ENCODE assay signal across 13 cellular contexts in the genomic region with DNA sequence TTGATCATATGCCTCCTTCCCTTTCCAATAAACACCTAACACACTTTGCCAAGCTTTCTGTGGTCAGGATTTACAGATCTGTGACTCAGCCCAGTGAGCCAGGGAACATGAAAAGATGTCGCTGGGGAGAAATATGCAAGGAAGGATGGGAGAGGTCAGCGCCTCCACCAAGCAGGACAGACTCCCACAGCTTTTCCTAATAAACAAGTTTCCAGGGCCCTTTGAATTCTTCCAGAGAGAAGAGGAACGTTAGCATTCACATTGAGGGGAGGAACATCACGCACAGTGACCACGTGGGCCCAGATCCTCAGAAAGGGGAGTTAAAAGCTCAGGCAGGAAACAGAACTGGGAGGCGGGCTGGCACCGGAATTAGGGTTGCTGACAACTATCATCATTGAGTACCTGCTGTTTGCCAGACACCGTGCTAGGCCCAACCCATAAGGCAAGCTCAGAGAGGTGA. TPM values are rescaled to one million over a fixed set of nuclear protein-coding genes. Genes with fewer than 3 reads are reported as not detected.
DNase-seq lines count a peak whose midpoint lies in the region; ATAC-seq and TF ChIP-seq lines count a peak whose summit lies in the region.
"Had no signal": no experiment of that assay in that cellular context is flagged by ENCODE, and none has a peak within 500 bp of the region (broad histone marks: within the 10 kb centered on the region; RNA-seq: fewer than 3 reads in every experiment).

No MANE protein-coding gene starts in this region.

- H3K36me3 ChIP-seq in adipocyte (ENCODE audit: control insufficient read depth, insufficient read depth, low read length, severe bottlenecking) (no peaks in the 10 kb centered on the region), vagina (no peaks in the 10 kb centered on the region)
- H3K36me3 ChIP-seq: heart left ventricle, right atrium auricular region, upper lobe of left lung had no signal

- no peak overlapping the region for H3K27ac ChIP-seq in foreskin keratinocyte
- H3K27ac ChIP-seq in vagina, result peak overlapping the region; percentile 63
- H3K27ac ChIP-seq: heart left ventricle, right atrium auricular region, upper lobe of left lung had no signal

- H3K4me3 ChIP-seq in HFF-Myc (replicated peaks; ENCODE audit: low read depth, low read length) (no peak overlapping the region), adipocyte (ENCODE audit: low read length) (peak overlapping the region; percentile 20), vagina (no peak overlapping the region)
- H3K4me3 ChIP-seq: heart left ventricle, right atrium auricular region, upper lobe of left lung had no signal

- peaks cover under 1% of the 10 kb centered on the region for H3K27me3 ChIP-seq in adipocyte (replicated peaks; ENCODE audit: control insufficient read depth, insufficient read depth, low read length)
- no peaks in the 10 kb centered on the region for H3K27me3 ChIP-seq in foreskin keratinocyte
- no peaks in the 10 kb centered on the region for H3K27me3 ChIP-seq in vagina
- H3K27me3 ChIP-seq: right atrium auricular region, upper lobe of left lung had no signal

- no peak for TF ChIP-seq CTCF in HFF-Myc (IDR thresholded peaks at IDR 0.05; ENCODE audit: low read depth, low read length, missing control alignments)
- TF ChIP-seq CTCF in foreskin keratinocyte (conservative IDR thresholded peaks at IDR 0.05), result no peak
- no peak for TF ChIP-seq CTCF in vagina (IDR thresholded peaks at IDR 0.05)

- peaks cover 33% of the 10 kb centered on the region for H3K4me1 ChIP-seq in adipocyte (ENCODE audit: control insufficient read depth, insufficient read depth, low read length)
- no peaks in the 10 kb centered on the region for H3K4me1 ChIP-seq in foreskin keratinocyte
- peaks cover 31% of the 10 kb centered on the region for H3K4me1 ChIP-seq in vagina
- H3K4me1 ChIP-seq: heart left ventricle, right atrium auricular region, upper lobe of left lung had no signal

- peak overlapping the region; percentile 50 for H3K9ac ChIP-seq in adipocyte (ENCODE audit: low read length)

- peak; percentile 50 for ATAC-seq in foreskin keratinocyte
- no peak for ATAC-seq in HG02571 (IDR thresholded peaks at IDR 0.05; ENCODE audit: unreplicated experiment)
- no peak for ATAC-seq in esophagus mucosa
- no peak for ATAC-seq in HG02970 (IDR thresholded peaks at IDR 0.05; ENCODE audit: low FRiP score, unreplicated experiment)
- ATAC-seq: heart left ventricle had no signal

- peak; percentile 98 for DNase-seq in HFF-Myc (ENCODE audit: extremely low read depth, low read depth)
- peak; percentile 70 for DNase-seq in adipocyte (ENCODE audit: low read depth)
- DNase-seq in foreskin keratinocyte, result peak; percentile 22 to 55
- no peak for DNase-seq in vagina (ENCODE audit: extremely low spot score in 2 of 2)
- DNase-seq: heart left ventricle, mesendoderm, NCI-H510A, SHP77, upper lobe of left lung had no signal

- H3K9me3 ChIP-seq in adipocyte (ENCODE audit: control insufficient read depth, low read length) (no peaks in the 10 kb centered on the region), vagina (no peaks in the 10 kb centered on the region)
- H3K9me3 ChIP-seq: heart left ventricle, right atrium auricular region, upper lobe of left lung had no signal

- intact Hi-C loops in vagina (cut with DNase I), result no loop called here

- TF ChIP-seq POLR2A in vagina (IDR thresholded peaks at IDR 0.05), result no peak

RNA-seq across cellular contexts. Expression of a gene that starts 33.3 kb away (rescaled TPM):
- 65.4 and 65.7 TPM in 2 replicates for total RNA-seq in foreskin keratinocyte
- 59.8 and 61.1 TPM in 2 replicates for polyA plus RNA-seq in foreskin keratinocyte
- total RNA-seq in vagina, result 45.7 TPM
- total RNA-seq in esophagus mucosa, result 51.1 TPM

Comparison
In these comparisons a context has a peak if more than half of its experiments do, and no peak if none do; other contexts are left out.
1. DNase-seq: peak in HFF-Myc (single experiment), adipocyte (single experiment) and foreskin keratinocyte (2 of 2); none in vagina (0 of 2).